ENCODE assay signal across 19 cellular contexts in the genomic region with DNA sequence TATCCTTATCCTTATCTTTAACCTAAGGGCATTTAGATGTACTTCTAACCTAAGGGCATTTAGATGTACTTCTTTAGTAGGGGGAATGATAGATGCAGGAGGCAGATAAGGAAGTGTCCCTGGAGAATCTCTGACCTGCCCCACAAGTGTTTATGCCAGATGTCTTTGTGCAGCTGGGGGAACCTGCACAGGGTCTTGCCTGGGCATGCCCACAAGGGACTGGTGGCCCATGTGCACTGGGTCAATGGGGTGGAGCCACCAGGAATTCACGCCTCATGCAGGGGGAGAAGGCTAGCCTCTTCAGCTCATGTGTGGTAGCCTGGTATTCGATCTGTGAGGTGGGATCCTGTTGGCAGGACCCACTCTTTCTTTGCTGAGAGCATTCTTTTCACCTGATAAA. TPM values are rescaled to one million over a fixed set of nuclear protein-coding genes. Genes with fewer than 3 reads are reported as not detected.
DNase-seq lines count a peak whose midpoint lies in the region; TF ChIP-seq lines count a peak whose summit lies in the region.
"Had no signal": no experiment of that assay in that cellular context is flagged by ENCODE, and none has a peak within 500 bp of the region (broad histone marks: within the 10 kb centered on the region; RNA-seq: fewer than 3 reads in every experiment).

No MANE protein-coding gene starts in this region.

- H3K27ac Mint-ChIP-seq in MCF 10A (ENCODE audit: low read depth, unreplicated experiment) (peak overlapping the region; percentile 65), endodermal cell (no peak overlapping the region)
- H3K27ac Mint-ChIP-seq: CD14-positive monocyte; CD4-positive, alpha-beta memory T cell had no signal

- H3K4me3 Mint-ChIP-seq in MCF 10A (ENCODE audit: unreplicated experiment) (no peak overlapping the region), endodermal cell (no peak overlapping the region)
- H3K4me3 Mint-ChIP-seq: CD14-positive monocyte; CD4-positive, alpha-beta memory T cell had no signal

- peaks cover 12% of the 10 kb centered on the region for H3K27me3 Mint-ChIP-seq in MCF 10A (ENCODE audit: insufficient read depth, unreplicated experiment)
- peaks cover 66% of the 10 kb centered on the region for H3K27me3 Mint-ChIP-seq in endodermal cell (ENCODE audit: insufficient read depth)

- no peak overlapping the region for H3K9ac ChIP-seq in endodermal cell (ENCODE audit: extremely low read depth, low read length, poor library complexity, severe bottlenecking)
- H3K9ac ChIP-seq: BLaER1 had no signal

- H3K9me3 Mint-ChIP-seq in MCF 10A (ENCODE audit: unreplicated experiment) (no peaks in the 10 kb centered on the region), endodermal cell (peaks cover 35% of the 10 kb centered on the region)

- H3K36me3 Mint-ChIP-seq in MCF 10A (ENCODE audit: insufficient read depth, unreplicated experiment) (no peaks in the 10 kb centered on the region), endodermal cell (ENCODE audit: low read depth) (no peaks in the 10 kb centered on the region)
- H3K36me3 Mint-ChIP-seq: CD14-positive monocyte; CD4-positive, alpha-beta memory T cell had no signal

- no peaks in the 10 kb centered on the region for H3K4me1 ChIP-seq in breast epithelium
- no peaks in the 10 kb centered on the region for H3K4me1 ChIP-seq in endodermal cell (ENCODE audit: control insufficient read depth, insufficient read depth, low read length)
- H3K4me1 ChIP-seq: HAP-1 had no signal

- DNase-seq in MCF 10A (ENCODE audit: unreplicated experiment) = no peak
- DNase-seq in breast epithelium (ENCODE audit: low spot score in 2 of 2) = no peak
- DNase-seq in SK-N-DZ (ENCODE audit: low spot score) = peak; percentile 15
- DNase-seq in endodermal cell = peak; percentile 77
- no peak for DNase-seq in COR-L47 (lab: John Stamatoyannopoulos, UW)
- no peak for DNase-seq in OCI-M1 (lab: John Stamatoyannopoulos, UW)
- DNase-seq in NCI-H1417 (lab: John Stamatoyannopoulos, UW) = no peak
- DNase-seq: 8988T; Calu3; CD4-positive, alpha-beta memory T cell; IMR-90 had no signal

- no peak for TF ChIP-seq CTCF in MCF 10A (IDR thresholded peaks at IDR 0.05; ENCODE audit: unreplicated experiment)
- TF ChIP-seq CTCF in breast epithelium (IDR thresholded peaks at IDR 0.05) = no peak
- TF ChIP-seq CTCF in endodermal cell (conservative IDR thresholded peaks at IDR 0.05) = no peak

- CTCF ChIA-PET in MCF 10A (lab: Yijun Ruan, JAX) = interaction anchor here (1.0 to 4.8 kb wide), 2 partner anchors 13 to 535 kb away, joined by 3 to 28 read pairs; no protein-coding TSS in a partner anchor

- H3K4me1 Mint-ChIP-seq in MCF 10A (ENCODE audit: insufficient read depth, unreplicated experiment) (no peaks in the 10 kb centered on the region), endodermal cell (no peaks in the 10 kb centered on the region)
- H3K4me1 Mint-ChIP-seq: CD14-positive monocyte; CD4-positive, alpha-beta memory T cell had no signal

- no peak overlapping the region for H3K4me3 ChIP-seq in breast epithelium
- H3K4me3 ChIP-seq in endodermal cell (ENCODE audit: low read length) = no peak overlapping the region
- H3K4me3 ChIP-seq: BLaER1, HAP-1 had no signal

- peaks cover 0 to 4% of the 10 kb centered on the region in 2 donors for H3K9me3 ChIP-seq in breast epithelium
- H3K9me3 ChIP-seq in endodermal cell (ENCODE audit: control insufficient read depth, low read length) = peaks cover 56% of the 10 kb centered on the region
- H3K9me3 ChIP-seq: HAP-1 had no signal

- TF ChIP-seq POLR2A in breast epithelium (IDR thresholded peaks at IDR 0.05) = no peak

- no peaks in the 10 kb centered on the region for H3K27me3 ChIP-seq in breast epithelium
- H3K27me3 ChIP-seq in endodermal cell (ENCODE audit: control insufficient read depth, insufficient read depth, low read length, poor library complexity, severe bottlenecking) = peaks cover 29% of the 10 kb centered on the region
- H3K27me3 ChIP-seq: BLaER1 had no signal

- POLR2A ChIA-PET in MCF 10A (lab: Yijun Ruan, JAX) = no interaction called here

- H3K36me3 ChIP-seq in breast epithelium = no peaks in the 10 kb centered on the region
- H3K36me3 ChIP-seq in endodermal cell (ENCODE audit: control insufficient read depth, insufficient read depth, low read length) = no peaks in the 10 kb centered on the region
- H3K36me3 ChIP-seq: BLaER1, HAP-1 had no signal

- BruUV-seq in MCF 10A (replicated peaks; lab: Mats Ljungman, UMichigan) = no TSS peak

- 66 to 86% methylated on average over 2 of the region's 2 CpGs for WGBS in endodermal cell (ENCODE audit: insufficient coverage in 1 of 2, insufficient read length in 1 of 2), 2 experiments

- intact Hi-C loops in MCF 10A (cut with micrococcal nuclease) = no loop called here
- intact Hi-C loops in breast epithelium (cut with DNase I; ENCODE audit: low total_unique reads) = no loop called here

- no peak overlapping the region for H3K27ac ChIP-seq in breast epithelium
- H3K27ac ChIP-seq in endodermal cell (ENCODE audit: low read depth, low read length) = no peak overlapping the region
- H3K27ac ChIP-seq: BLaER1, HL-60 had no signal

RNA-seq across cellular contexts. Expression of gene CA10, which starts 38.0 kb away (rescaled TPM):
- total RNA-seq in MCF 10A (2022) (not detected in 2 replicates), breast epithelium (not detected), endodermal cell (under 1 TPM; 0.22 to 0.37 TPM)
- not detected in 2 replicates for polyA plus RNA-seq in SK-N-DZ (2014; cell fraction: cytosol; rRNA removed)
- not detected in 2 replicates for polyA plus RNA-seq in SK-N-DZ (2014; cell fraction: nucleus; rRNA removed)
- 0.39 TPM for polyA plus RNA-seq in endodermal cell (2013, experiment 1 of 2)
- polyA plus RNA-seq in endodermal cell (2013, experiment 2 of 2) = 0.37 TPM
- total RNA-seq: A673; Calu3; CD4-positive, alpha-beta memory T cell; H4; HT1080; IMR-90 had no signal
- polyA plus RNA-seq: AG04450, CD14-positive monocyte, IMR-90 had no signal

Comparison
In these comparisons a context has a peak if more than half of its experiments do, and no peak if none do; other contexts are left out.
1. DNase-seq: peak in SK-N-DZ (single experiment) and endodermal cell (single experiment); none in MCF 10A (single experiment), breast epithelium (0 of 2), COR-L47 (single experiment), OCI-M1 (single experiment) and NCI-H1417 (0 of 3).